In genomic region chr11:15865212-15865987, GRCh38 we compare ENCODE assay signal across 18 cellular contexts.
A peak's percentile ranks its signal among the peaks of the same experiment; 100 is the strongest.
DNase-seq lines count a peak whose midpoint lies in the region; ATAC-seq, FAIRE-seq and TF ChIP-seq lines count a peak whose summit lies in the region.
"Had no signal": no experiment of that assay in that cellular context is flagged by ENCODE, and none has a peak within 500 bp of the region (broad histone marks: within the 10 kb centered on the region; RNA-seq: fewer than 3 reads in every experiment).

No MANE protein-coding gene starts in this region.

- POLR2A ChIA-PET in K562 (lab: Yijun Ruan, JAX) = no interaction called here

- H3F3A ChIP-seq in neural progenitor cell (ENCODE audit: low read depth) = no peaks in the 10 kb centered on the region

- H3K9me1 ChIP-seq in K562 (ENCODE audit: control insufficient read depth, insufficient read depth, low read length) = no peaks in the 10 kb centered on the region

- in situ Hi-C loops in K562 (cut with MboI) = no loop called here

- no peak for TF ChIP-seq POLR2A in K562 (conservative IDR thresholded peaks at IDR 0.05)

- H4K20me1 ChIP-seq in K562 (replicated peaks; ENCODE audit: control insufficient read depth, insufficient read depth, low read length) (no peaks in the 10 kb centered on the region), neural progenitor cell (ENCODE audit: low read depth) (no peaks in the 10 kb centered on the region)

- H3K36me3 ChIP-seq in K562 (ENCODE audit: control insufficient read depth, insufficient read depth, low read length) (no peaks in the 10 kb centered on the region), neural progenitor cell (no peaks in the 10 kb centered on the region)
- H3K36me3 ChIP-seq: Peyer's patch had no signal

- no TSS peak for BruUV-seq in K562 (replicated peaks; lab: Mats Ljungman, UMichigan)

- H2AFZ ChIP-seq in K562 (ENCODE audit: low read depth, low read length) = no peak overlapping the region
- no peak overlapping the region for H2AFZ ChIP-seq in neural progenitor cell (replicated peaks)

- DNase-seq in NCI-H69 (lab: John Stamatoyannopoulos, UW) (peak; percentile 24), K562 (ENCODE audit: extremely low read depth in 1 of 4, low spot score in 3 of 4) (no peak), epithelial cell of prostate (ENCODE audit: low read depth, low spot score) (peak; percentile 66), neural progenitor cell (ENCODE audit: low spot score) (no peak), midbrain (lab: John Stamatoyannopoulos, UW) (no peak), SHP77 (lab: John Stamatoyannopoulos, UW) (no peak)
- no peak for DNase-seq in stimulated activated CD4-positive, alpha-beta T cell treated with anti-CD3 and anti-CD28 coated beads, Interleukin-12 subunit alpha, Interleukin-12 subunit beta, amount 100 ng/mL, for 4 hours
- no peak for DNase-seq in effector CD8-positive, alpha-beta T cell (lab: John Stamatoyannopoulos, UW)
- DNase-seq: COR-L47, H7, IMR-90, MV-4-11, NCI-H1930, NCI-H446, NCI-H774, Peyer's patch, SHP77 treated with DMSO at 0.1 percent for 48 hours had no signal

- CTCF ChIA-PET in K562 (lab: Yijun Ruan, JAX; ENCODE audit: low intra/inter-chr PET ratio) = no interaction called here

- no peak for ATAC-seq in K562
- ATAC-seq: SK-N-SH treated with all-trans-retinoic acid at 6 μM for 48 hours had no signal

- no peak for TF ChIP-seq RAD21 in K562 (CRISPR knock-in tag; conservative IDR thresholded peaks at IDR 0.05 in 1 of 2, IDR thresholded peaks at IDR 0.05 in 1 of 2)

- H3K79me2 ChIP-seq in K562 (ENCODE audit: control insufficient read depth, insufficient read depth, low read length) = no peaks in the 10 kb centered on the region
- H3K79me2 ChIP-seq in neural progenitor cell (ENCODE audit: low read depth) = no peaks in the 10 kb centered on the region

- TF ChIP-seq CTCF in K562 (IDR thresholded peaks at IDR 0.05 in 2 of 3, conservative IDR thresholded peaks at IDR 0.05 in 1 of 3; ENCODE audit: insufficient read depth in 2 of 3, low read depth in 1 of 3, low read length in 3 of 3) = no peak
- no peak for TF ChIP-seq CTCF in neural progenitor cell (IDR thresholded peaks at IDR 0.05)

- H3K27ac Mint-ChIP-seq in neural progenitor cell = peak overlapping the region; percentile 34

- no peak overlapping the region for H3K4me3 Mint-ChIP-seq in neural progenitor cell

- no peak overlapping the region for H3K27ac ChIP-seq in K562 (ENCODE audit: extremely low read depth, low read depth, low read length)
- peak overlapping the region; percentile 68 for H3K27ac ChIP-seq in epithelial cell of prostate
- no peak overlapping the region for H3K27ac ChIP-seq in neural progenitor cell
- H3K27ac ChIP-seq: Peyer's patch had no signal

- no peak for FAIRE-seq in K562 (lab: Jason Lieb, UNC)

- no peak overlapping the region for H3K4me3 ChIP-seq in K562
- no peak overlapping the region for H3K4me3 ChIP-seq in neural progenitor cell
- H3K4me3 ChIP-seq: Peyer's patch had no signal

- H3K9me3 ChIP-seq in K562 (replicated peaks; ENCODE audit: control insufficient read depth, insufficient read depth, low read depth, low read length) (no peaks in the 10 kb centered on the region), neural progenitor cell (ENCODE audit: low read depth) (no peaks in the 10 kb centered on the region)
- H3K9me3 ChIP-seq: Peyer's patch had no signal

- no peak overlapping the region for H3K4me2 ChIP-seq in K562 (ENCODE audit: insufficient read depth, low read length)
- no peak overlapping the region for H3K4me2 ChIP-seq in neural progenitor cell

- no peak for TF ChIP-seq EP300 in K562 (IDR thresholded peaks at IDR 0.05; ENCODE audit: low read length)

- peaks cover 6% of the 10 kb centered on the region for H3K9me3 Mint-ChIP-seq in neural progenitor cell

- peaks cover 4% of the 10 kb centered on the region for H3K36me3 Mint-ChIP-seq in neural progenitor cell

- WGBS in K562 (ENCODE audit: insufficient coverage, low coverage, missing lambda C conversion rate) = 15% methylated on average over 8 of the region's 8 CpGs

- H3K4me1 Mint-ChIP-seq in neural progenitor cell = peaks cover 37% of the 10 kb centered on the region

- H3K4me1 ChIP-seq in K562 (replicated peaks in 1 of 2; ENCODE audit: control insufficient read depth in 2 of 2, insufficient read depth in 2 of 2, low read length in 2 of 2) (no peaks in the 10 kb centered on the region), neural progenitor cell (peaks cover 13% of the 10 kb centered on the region)
- H3K4me1 ChIP-seq: Peyer's patch had no signal

- H3K9ac ChIP-seq in K562 (ENCODE audit: insufficient read depth in 1 of 2, low read depth in 2 of 2, low read length in 2 of 2) = no peak overlapping the region
- H3K9ac ChIP-seq in neural progenitor cell = no peak overlapping the region

- intact Hi-C loops in K562 (cut with micrococcal nuclease) = no loop called here

- H3K27me3 ChIP-seq in K562 (ENCODE audit: control insufficient read depth in 2 of 2, insufficient read depth in 2 of 2, low read length in 2 of 2) (peaks cover 2 to 10% of the 10 kb centered on the region in 2 experiments; a peak in 3 of 5 replicates), neural progenitor cell (no peaks in the 10 kb centered on the region)
- H3K27me3 ChIP-seq: Peyer's patch had no signal

- peaks cover 6% of the 10 kb centered on the region for H3K27me3 Mint-ChIP-seq in neural progenitor cell (ENCODE audit: insufficient read depth, low read depth)

TF ChIP-seq in K562, 482 proteins besides CTCF, POLR2A, EP300 and RAD21:
- no peak for TF ChIP-seq MCM5 (IDR thresholded peaks at IDR 0.05; ENCODE audit: low read depth)
- TF ChIP-seq NFXL1 (CRISPR knock-in tag; IDR thresholded peaks at IDR 0.05) = no peak
- no peak for TF ChIP-seq SMARCB1 (IDR thresholded peaks at IDR 0.05; ENCODE audit: insufficient read length, low read depth)
- TF ChIP-seq CEBPB (tag; IDR thresholded peaks at IDR 0.05) = peak; percentile 42
- no peak for TF ChIP-seq PBX2 (CRISPR knock-in tag; IDR thresholded peaks at IDR 0.05; ENCODE audit: low read depth)
- peak; percentile 77 for TF ChIP-seq PBX2 (tag; conservative IDR thresholded peaks at IDR 0.05; ENCODE audit: low read depth)
- TF ChIP-seq ELF4 (CRISPR knock-in tag; IDR thresholded peaks at IDR 0.05) = no peak
- TF ChIP-seq ILF3 (IDR thresholded peaks at IDR 0.05; ENCODE audit: borderline replicate concordance) = no peak
- peak; percentile 43 for TF ChIP-seq MEIS2 (IDR thresholded peaks at IDR 0.05; ENCODE audit: partially characterized antibody)
- TF ChIP-seq ZFP91 (CRISPR knock-in tag; IDR thresholded peaks at IDR 0.05) = no peak

Comparison
In these comparisons a context has a peak if more than half of its experiments do, and no peak if none do; other contexts are left out.
1. DNase-seq: peak in NCI-H69 (single experiment) and epithelial cell of prostate (single experiment); none in K562 (0 of 4), neural progenitor cell (single experiment), midbrain (single experiment), stimulated activated CD4-positive, alpha-beta T cell treated with anti-CD3 and anti-CD28 coated beads, Interleukin-12 subunit alpha, Interleukin-12 subunit beta, amount 100 ng/mL, for 4 hours (single experiment), effector CD8-positive, alpha-beta T cell (single experiment) and SHP77 (0 of 2).